30 cellular contexts compared by ENCODE assay signal in the genomic region with DNA sequence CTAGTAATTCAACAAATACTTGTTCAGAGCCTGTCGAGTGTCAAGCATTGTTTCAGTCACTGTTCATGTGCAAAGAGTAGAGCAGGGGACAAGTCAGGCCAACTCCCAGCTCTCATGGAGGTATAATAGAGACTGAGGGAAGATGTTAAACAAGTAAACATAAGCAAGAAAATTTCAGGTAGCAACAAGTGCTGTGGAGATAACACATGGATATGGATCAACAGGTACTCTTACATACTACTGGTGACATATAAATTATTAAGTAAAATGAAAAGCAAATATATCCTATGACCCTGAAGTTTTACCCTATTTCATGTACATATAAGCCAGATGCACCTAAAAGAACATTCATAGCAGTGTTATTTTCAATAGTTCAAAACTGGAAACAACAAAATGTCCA.
"Had no signal": no experiment of that assay in that cellular context is flagged by ENCODE, and none has a peak within 500 bp of the region (broad histone marks: within the 10 kb centered on the region; RNA-seq: fewer than 3 reads in every experiment).

No MANE protein-coding gene starts in this region.

- DNase-seq: activated B cell treated with CpG ODN at 0.5 μM for 24 hours; activated CD4-positive, alpha-beta memory T cell treated with anti-CD3 and anti-CD28 coated beads for 36 hours; activated CD4-positive, alpha-beta T cell treated with anti-CD3 and anti-CD28 coated beads for 4 hours; activated CD4-positive, alpha-beta T cell treated with anti-CD3 and anti-CD28 coated beads, Interleukin-2, amount 10 ng/mL, durations not matched to agents 24 days and 14 days; activated CD4-positive, alpha-beta T cell treated with anti-CD3 and anti-CD28 coated beads, Interleukin-2, amount 50 U/mL, for 1 hour; activated CD4-positive, alpha-beta T cell treated with anti-CD3 and anti-CD28 coated beads, Interleukin-2, amount 50 U/mL, for 4 hours; activated CD4-positive, CD25-positive, alpha-beta regulatory T cell treated with anti-CD3 and anti-CD28 coated beads, Interleukin-2, amount 50 U/mL, for 72 hours; activated CD8-positive, alpha-beta memory T cell treated with anti-CD3 and anti-CD28 coated beads, Interleukin-2, amount 50 U/mL, for 4 hours; activated CD8-positive, alpha-beta T cell treated with anti-CD3 and anti-CD28 coated beads for 36 hours; activated effector memory CD4-positive, alpha-beta T cell treated with anti-CD3 and anti-CD28 coated beads, Interleukin-2, amount 50 U/mL, for 16 hours; activated gamma-delta T cell treated with Interleukin-2 at 50 U/mL for 16 hours; activated naive CD4-positive, alpha-beta T cell; activated naive CD4-positive, alpha-beta T cell treated with anti-CD3 and anti-CD28 coated beads for 36 hours; activated naive CD4-positive, alpha-beta T cell treated with anti-CD3 and anti-CD28 coated beads, Interleukin-2, amount 50 U/mL, for 16 hours; activated naive CD8-positive, alpha-beta T cell treated with anti-CD3 and anti-CD28 coated beads for 36 hours; activated T-cell treated with anti-CD3 and anti-CD28 coated beads for 4 hours; activated T-cell treated with anti-CD3 and anti-CD28 coated beads, Interleukin-2, amount 50 U/mL, for 1 hour; activated T-cell treated with anti-CD3 and anti-CD28 coated beads, Interleukin-2, amount 50 U/mL, for 4 hours; activated T-cell treated with anti-CD3 and anti-CD28 coated beads, Interleukin-2, amount 50 U/mL, for 72 hours; adrenal gland; amniotic stem cell; aorta; body of pancreas; brain microvascular endothelial cell; central memory CD4-positive, alpha-beta T cell; T-helper 17 cell had no signal

- H3K27me3 ChIP-seq: adrenal gland, body of pancreas, brain microvascular endothelial cell, breast epithelium had no signal

- H3K27ac ChIP-seq: adrenal gland, body of pancreas, brain microvascular endothelial cell, breast epithelium, VCaP had no signal

- H3K9me3 ChIP-seq: adrenal gland, body of pancreas, breast epithelium had no signal

- ATAC-seq: activated CD8-positive, alpha-beta T cell treated with anti-CD3 and anti-CD28 coated beads for 36 hours; activated naive CD4-positive, alpha-beta T cell treated with anti-CD3 and anti-CD28 coated beads, Interleukin-2, amount 50 U/mL, for 72 hours; activated T-cell treated with anti-CD3 and anti-CD28 coated beads, Interleukin-2, amount 50 U/mL, for 4 hours; activated T-cell treated with anti-CD3 and anti-CD28 coated beads, Interleukin-2, amount 50 U/mL, for 72 hours; activated T-helper 17 cell treated with anti-CD3 and anti-CD28 coated beads, Interleukin-2, amount 50 U/mL, for 72 hours; body of pancreas; T-helper 17 cell had no signal

- H3K36me3 ChIP-seq: adrenal gland, brain microvascular endothelial cell, breast epithelium had no signal

- H3K4me1 ChIP-seq: adrenal gland, body of pancreas, breast epithelium had no signal

- H3K4me3 ChIP-seq: adrenal gland, body of pancreas, breast epithelium had no signal
